1 cellular context compared by ENCODE assay signal in the genomic region with DNA sequence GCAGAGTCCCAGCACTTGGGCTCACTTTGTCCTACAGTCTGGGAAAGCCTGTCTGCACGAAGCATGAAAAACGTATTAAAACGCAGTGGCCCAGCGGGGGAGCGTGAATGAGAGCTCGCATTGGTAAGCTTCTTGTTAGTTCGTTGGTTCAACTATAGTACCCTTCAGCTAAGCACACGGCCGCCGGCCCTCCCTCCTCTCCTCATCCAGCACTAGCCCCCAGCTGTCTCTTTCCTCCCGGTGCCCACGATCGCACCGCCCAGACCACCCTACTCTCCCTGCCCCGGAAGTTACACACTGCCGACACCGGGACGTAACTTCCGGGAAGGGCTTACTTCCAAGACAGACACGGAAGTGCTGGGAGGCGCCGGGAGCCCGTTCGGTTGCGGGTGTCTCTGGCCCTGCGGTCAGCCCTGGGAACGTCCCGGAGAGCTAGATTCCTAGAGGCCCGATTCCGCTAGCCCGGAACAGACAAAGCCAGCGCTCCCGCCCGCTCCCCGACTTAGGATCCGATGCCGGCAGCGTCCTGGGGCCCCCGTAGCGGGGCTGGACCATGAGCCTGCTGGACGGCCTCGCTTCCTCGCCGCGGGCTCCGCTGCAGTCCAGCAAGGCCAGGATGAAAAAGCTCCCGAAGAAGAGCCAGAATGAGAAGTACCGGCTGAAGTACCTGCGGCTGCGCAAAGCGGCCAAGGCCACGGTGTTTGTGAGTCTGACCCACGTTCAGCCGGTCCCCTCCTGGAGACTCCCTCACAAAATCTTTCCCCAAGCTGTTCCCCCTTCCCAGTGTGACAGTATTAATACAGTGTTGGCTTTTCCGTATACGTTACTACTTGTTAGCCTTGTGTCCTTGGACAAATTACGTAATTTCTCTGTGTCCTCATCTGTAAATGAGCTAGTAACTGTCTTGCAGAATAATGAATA.
TF ChIP-seq lines count a peak whose summit lies in the region.

TSS of gene TBRG1 (plus strand) at position 334 of the 921 bp plus-strand sequence. CDS start at position 554, 220 bp downstream.

TF ChIP-seq in HepG2, 621 proteins besides CTCF, POLR2A, EP300 and RAD21 (continued from another document and continues in another):
- TF ChIP-seq THRA (CRISPR knock-in tag; IDR thresholded peaks at IDR 0.05; ENCODE audit: borderline replicate concordance) (peak; percentile 26; the same call in 1 of the 2 replicates), ZNF274 (CRISPR knock-in tag; IDR thresholded peaks at IDR 0.05) (peak; percentile 92), ZNF12 (CRISPR knock-in tag; IDR thresholded peaks at IDR 0.05) (peak; percentile 64; the same call in 1 of the 2 replicates), SRY (CRISPR knock-in tag; IDR thresholded peaks at IDR 0.05) (peak; percentile 77), ZNF557 (CRISPR knock-in tag; IDR thresholded peaks at IDR 0.05) (peak; percentile 24; the same call in 1 of the 2 replicates), CEBPG (CRISPR knock-in tag; IDR thresholded peaks at IDR 0.05) (peak; percentile 73), SUZ12 (IDR thresholded peaks at IDR 0.05; ENCODE audit: low read depth, low read length) (no peak), IKZF4 (CRISPR knock-in tag; IDR thresholded peaks at IDR 0.05; ENCODE audit: borderline replicate concordance, low read depth, not compliant biosample characterization) (peak; percentile 90), NFKB2 (CRISPR knock-in tag; IDR thresholded peaks at IDR 0.05; ENCODE audit: borderline replicate concordance) (peak; percentile 87; the same call in 1 of the 2 replicates), NFE2L1 (CRISPR knock-in tag; IDR thresholded peaks at IDR 0.05; ENCODE audit: borderline replicate concordance) (no peak), MAF1 (CRISPR knock-in tag; IDR thresholded peaks at IDR 0.05; ENCODE audit: borderline replicate concordance) (no peak), ZC3H4 (CRISPR knock-in tag; IDR thresholded peaks at IDR 0.05; ENCODE audit: borderline replicate concordance) (no peak), ZNF556 (CRISPR knock-in tag; IDR thresholded peaks at IDR 0.05; ENCODE audit: borderline replicate concordance) (peak; percentile 65; the same call in 1 of the 2 replicates), ZNF280B (CRISPR knock-in tag; IDR thresholded peaks at IDR 0.05; ENCODE audit: borderline replicate concordance) (peak; percentile 60; the same call in 1 of the 2 replicates), RBM39 (IDR thresholded peaks at IDR 0.05; ENCODE audit: low read depth, low read length, poor library complexity, severe bottlenecking) (peak; percentile 79), CREM (IDR thresholded peaks at IDR 0.05) (peak; percentile 94), CREM (CRISPR knock-in tag; IDR thresholded peaks at IDR 0.05) (peak; percentile 47; the same call in 1 of the 2 replicates), SIN3A (IDR thresholded peaks at IDR 0.05; ENCODE audit: borderline replicate concordance, low read depth, low read length) (peak; percentile 93), HOXA5 (CRISPR knock-in tag; IDR thresholded peaks at IDR 0.05) (peak; percentile 29), ZNF766 (CRISPR knock-in tag; IDR thresholded peaks at IDR 0.05; ENCODE audit: borderline replicate concordance) (0 out of 2 replicates have a peak, but pooled peaks have one; percentile 46), RFXANK (CRISPR knock-in tag; IDR thresholded peaks at IDR 0.05) (no peak), SRSF4 (IDR thresholded peaks at IDR 0.05; ENCODE audit: low read depth, low read length, poor library complexity, severe bottlenecking) (no peak), ZNF670 (CRISPR knock-in tag; IDR thresholded peaks at IDR 0.05; ENCODE audit: borderline replicate concordance) (peak; percentile 73), SYNCRIP (IDR thresholded peaks at IDR 0.05; ENCODE audit: insufficient read depth, low read depth, low read length) (no peak), HHEX (CRISPR knock-in tag; IDR thresholded peaks at IDR 0.05) (no peak), ZNF609 (CRISPR knock-in tag; IDR thresholded peaks at IDR 0.05; ENCODE audit: borderline replicate concordance) (no peak), ZMAT5 (CRISPR knock-in tag; IDR thresholded peaks at IDR 0.05; ENCODE audit: borderline replicate concordance, low read depth) (no peak)
- TF ChIP-seq, protein P1, sequence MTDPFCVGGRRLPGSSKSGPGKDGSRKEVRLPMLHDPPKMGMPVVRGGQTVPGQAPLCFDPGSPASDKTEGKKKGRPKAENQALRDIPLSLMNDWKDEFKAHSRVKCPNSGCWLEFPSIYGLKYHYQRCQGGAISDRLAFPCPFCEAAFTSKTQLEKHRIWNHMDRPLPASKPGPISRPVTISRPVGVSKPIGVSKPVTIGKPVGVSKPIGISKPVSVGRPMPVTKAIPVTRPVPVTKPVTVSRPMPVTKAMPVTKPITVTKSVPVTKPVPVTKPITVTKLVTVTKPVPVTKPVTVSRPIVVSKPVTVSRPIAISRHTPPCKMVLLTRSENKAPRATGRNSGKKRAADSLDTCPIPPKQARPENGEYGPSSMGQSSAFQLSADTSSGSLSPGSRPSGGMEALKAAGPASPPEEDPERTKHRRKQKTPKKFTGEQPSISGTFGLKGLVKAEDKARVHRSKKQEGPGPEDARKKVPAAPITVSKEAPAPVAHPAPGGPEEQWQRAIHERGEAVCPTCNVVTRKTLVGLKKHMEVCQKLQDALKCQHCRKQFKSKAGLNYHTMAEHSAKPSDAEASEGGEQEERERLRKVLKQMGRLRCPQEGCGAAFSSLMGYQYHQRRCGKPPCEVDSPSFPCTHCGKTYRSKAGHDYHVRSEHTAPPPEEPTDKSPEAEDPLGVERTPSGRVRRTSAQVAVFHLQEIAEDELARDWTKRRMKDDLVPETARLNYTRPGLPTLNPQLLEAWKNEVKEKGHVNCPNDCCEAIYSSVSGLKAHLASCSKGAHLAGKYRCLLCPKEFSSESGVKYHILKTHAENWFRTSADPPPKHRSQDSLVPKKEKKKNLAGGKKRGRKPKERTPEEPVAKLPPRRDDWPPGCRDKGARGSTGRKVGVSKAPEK (CRISPR knock-in tag; IDR thresholded peaks at IDR 0.05; ENCODE audit: borderline replicate concordance): no peak
- TF ChIP-seq, protein P2, sequence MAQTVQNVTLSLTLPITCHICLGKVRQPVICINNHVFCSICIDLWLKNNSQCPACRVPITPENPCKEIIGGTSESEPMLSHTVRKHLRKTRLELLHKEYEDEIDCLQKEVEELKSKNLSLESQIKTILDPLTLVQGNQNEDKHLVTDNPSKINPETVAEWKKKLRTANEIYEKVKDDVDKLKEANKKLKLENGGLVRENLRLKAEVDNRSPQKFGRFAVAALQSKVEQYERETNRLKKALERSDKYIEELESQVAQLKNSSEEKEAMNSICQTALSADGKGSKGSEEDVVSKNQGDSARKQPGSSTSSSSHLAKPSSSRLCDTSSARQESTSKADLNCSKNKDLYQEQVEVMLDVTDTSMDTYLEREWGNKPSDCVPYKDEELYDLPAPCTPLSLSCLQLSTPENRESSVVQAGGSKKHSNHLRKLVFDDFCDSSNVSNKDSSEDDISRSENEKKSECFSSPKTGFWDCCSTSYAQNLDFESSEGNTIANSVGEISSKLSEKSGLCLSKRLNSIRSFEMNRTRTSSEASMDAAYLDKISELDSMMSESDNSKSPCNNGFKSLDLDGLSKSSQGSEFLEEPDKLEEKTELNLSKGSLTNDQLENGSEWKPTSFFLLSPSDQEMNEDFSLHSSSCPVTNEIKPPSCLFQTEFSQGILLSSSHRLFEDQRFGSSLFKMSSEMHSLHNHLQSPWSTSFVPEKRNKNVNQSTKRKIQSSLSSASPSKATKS (CRISPR knock-in tag; IDR thresholded peaks at IDR 0.05): no peak
- TF ChIP-seq, protein P3, sequence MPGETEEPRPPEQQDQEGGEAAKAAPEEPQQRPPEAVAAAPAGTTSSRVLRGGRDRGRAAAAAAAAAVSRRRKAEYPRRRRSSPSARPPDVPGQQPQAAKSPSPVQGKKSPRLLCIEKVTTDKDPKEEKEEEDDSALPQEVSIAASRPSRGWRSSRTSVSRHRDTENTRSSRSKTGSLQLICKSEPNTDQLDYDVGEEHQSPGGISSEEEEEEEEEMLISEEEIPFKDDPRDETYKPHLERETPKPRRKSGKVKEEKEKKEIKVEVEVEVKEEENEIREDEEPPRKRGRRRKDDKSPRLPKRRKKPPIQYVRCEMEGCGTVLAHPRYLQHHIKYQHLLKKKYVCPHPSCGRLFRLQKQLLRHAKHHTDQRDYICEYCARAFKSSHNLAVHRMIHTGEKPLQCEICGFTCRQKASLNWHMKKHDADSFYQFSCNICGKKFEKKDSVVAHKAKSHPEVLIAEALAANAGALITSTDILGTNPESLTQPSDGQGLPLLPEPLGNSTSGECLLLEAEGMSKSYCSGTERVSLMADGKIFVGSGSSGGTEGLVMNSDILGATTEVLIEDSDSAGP (CRISPR knock-in tag; IDR thresholded peaks at IDR 0.05; ENCODE audit: borderline replicate concordance): peak; percentile 90
- TF ChIP-seq, protein P4, sequence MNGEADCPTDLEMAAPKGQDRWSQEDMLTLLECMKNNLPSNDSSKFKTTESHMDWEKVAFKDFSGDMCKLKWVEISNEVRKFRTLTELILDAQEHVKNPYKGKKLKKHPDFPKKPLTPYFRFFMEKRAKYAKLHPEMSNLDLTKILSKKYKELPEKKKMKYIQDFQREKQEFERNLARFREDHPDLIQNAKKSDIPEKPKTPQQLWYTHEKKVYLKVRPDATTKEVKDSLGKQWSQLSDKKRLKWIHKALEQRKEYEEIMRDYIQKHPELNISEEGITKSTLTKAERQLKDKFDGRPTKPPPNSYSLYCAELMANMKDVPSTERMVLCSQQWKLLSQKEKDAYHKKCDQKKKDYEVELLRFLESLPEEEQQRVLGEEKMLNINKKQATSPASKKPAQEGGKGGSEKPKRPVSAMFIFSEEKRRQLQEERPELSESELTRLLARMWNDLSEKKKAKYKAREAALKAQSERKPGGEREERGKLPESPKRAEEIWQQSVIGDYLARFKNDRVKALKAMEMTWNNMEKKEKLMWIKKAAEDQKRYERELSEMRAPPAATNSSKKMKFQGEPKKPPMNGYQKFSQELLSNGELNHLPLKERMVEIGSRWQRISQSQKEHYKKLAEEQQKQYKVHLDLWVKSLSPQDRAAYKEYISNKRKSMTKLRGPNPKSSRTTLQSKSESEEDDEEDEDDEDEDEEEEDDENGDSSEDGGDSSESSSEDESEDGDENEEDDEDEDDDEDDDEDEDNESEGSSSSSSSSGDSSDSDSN (CRISPR knock-in tag; IDR thresholded peaks at IDR 0.05): peak; percentile 89
- TF ChIP-seq, protein P5, sequence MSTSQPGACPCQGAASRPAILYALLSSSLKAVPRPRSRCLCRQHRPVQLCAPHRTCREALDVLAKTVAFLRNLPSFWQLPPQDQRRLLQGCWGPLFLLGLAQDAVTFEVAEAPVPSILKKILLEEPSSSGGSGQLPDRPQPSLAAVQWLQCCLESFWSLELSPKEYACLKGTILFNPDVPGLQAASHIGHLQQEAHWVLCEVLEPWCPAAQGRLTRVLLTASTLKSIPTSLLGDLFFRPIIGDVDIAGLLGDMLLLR (CRISPR knock-in tag; IDR thresholded peaks at IDR 0.05): peak; percentile 81
